In the genomic region with DNA sequence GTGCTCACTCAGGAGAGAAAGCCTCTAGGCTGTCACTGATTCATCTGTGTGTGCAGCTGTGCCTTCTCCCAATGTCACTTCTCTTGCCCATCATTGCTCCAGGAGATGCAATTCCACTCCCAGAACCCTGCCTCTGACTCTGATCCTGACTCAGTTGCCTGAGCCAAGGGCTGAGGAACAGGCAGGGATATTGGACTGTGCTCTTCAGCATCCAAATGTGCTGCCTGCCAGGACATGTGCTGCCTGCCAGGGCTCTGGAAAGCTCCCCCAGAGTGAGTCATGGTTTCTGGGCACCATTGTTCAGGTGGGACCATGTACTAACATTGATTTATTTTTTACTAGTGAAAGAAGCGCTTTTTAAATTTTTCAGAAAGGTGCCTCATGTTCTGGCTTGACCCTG, we compare ENCODE assay signal across 27 cellular contexts.
"Had no signal": no experiment of that assay in that cellular context is flagged by ENCODE, and none has a peak within 500 bp of the region (broad histone marks: within the 10 kb centered on the region; RNA-seq: fewer than 3 reads in every experiment).

No MANE protein-coding gene starts in this region.

- DNase-seq: activated CD4-positive, alpha-beta memory T cell treated with anti-CD3 and anti-CD28 coated beads for 36 hours; activated CD4-positive, alpha-beta T cell treated with anti-CD3 and anti-CD28 coated beads for 1 hour; activated CD4-positive, alpha-beta T cell treated with anti-CD3 and anti-CD28 coated beads, Interleukin-2, amount 10 ng/mL, durations not matched to agents 7 days and 5 days; activated CD8-positive, alpha-beta memory T cell treated with anti-CD3 and anti-CD28 coated beads for 24 hours; activated effector memory CD4-positive, alpha-beta T cell treated with anti-CD3 and anti-CD28 coated beads, Interleukin-2, amount 50 U/mL, for 16 hours; activated naive CD4-positive, alpha-beta T cell treated with Interleukin-2 at 50 U/mL for 16 hours; activated naive CD8-positive, alpha-beta T cell treated with anti-CD3 and anti-CD28 coated beads, Interleukin-2, amount 50 U/mL, for 24 hours; activated T-cell treated with anti-CD3 and anti-CD28 coated beads, Interleukin-2, amount 50 U/mL, for 4 hours; amniotic stem cell; body of pancreas; KG1; MV-4-11; NCI-H1092 treated with DMSO at 0.1 percent for 48 hours; NCI-H1417 treated with DMSO at 0.1 percent for 48 hours; NCI-H1694 treated with DMSO at 0.1 percent for 48 hours; NCI-H2029 treated with DMSO at 0.1 percent for 48 hours; NCI-H345; NCI-H510A treated with DMSO at 0.1 percent for 48 hours; PC-3; SIG-M5; T-helper 17 cell; T-helper 9 cell had no signal

- H3K4me1 ChIP-seq: ascending aorta, body of pancreas had no signal

- H3K9me3 ChIP-seq: ascending aorta, body of pancreas had no signal

- H3K9me3 Mint-ChIP-seq: activated CD4-positive, alpha-beta memory T cell treated with anti-CD3 and anti-CD28 coated beads for 36 hours; activated CD4-positive, alpha-beta T cell treated with anti-CD3 and anti-CD28 coated beads, Interleukin-2, amount 10 ng/mL, durations not matched to agents 7 days and 5 days; activated naive CD8-positive, alpha-beta T cell treated with anti-CD3 and anti-CD28 coated beads, Interleukin-2, amount 50 U/mL, for 24 hours; activated T-cell treated with anti-CD3 and anti-CD28 coated beads, Interleukin-2, amount 50 U/mL, for 4 hours had no signal

- H3K27ac ChIP-seq: ascending aorta, body of pancreas, cardiac muscle cell had no signal

- H3K4me1 Mint-ChIP-seq: activated naive CD8-positive, alpha-beta T cell treated with anti-CD3 and anti-CD28 coated beads, Interleukin-2, amount 50 U/mL, for 24 hours; T-helper 17 cell had no signal

- H3K4me3 Mint-ChIP-seq: activated CD4-positive, alpha-beta memory T cell treated with anti-CD3 and anti-CD28 coated beads for 36 hours; activated CD4-positive, alpha-beta T cell treated with anti-CD3 and anti-CD28 coated beads, Interleukin-2, amount 10 ng/mL, durations not matched to agents 7 days and 5 days; activated naive CD8-positive, alpha-beta T cell treated with anti-CD3 and anti-CD28 coated beads, Interleukin-2, amount 50 U/mL, for 24 hours; activated T-cell treated with anti-CD3 and anti-CD28 coated beads, Interleukin-2, amount 50 U/mL, for 4 hours; IgD-negative memory B cell; T-helper 17 cell; WTC11 had no signal

- H3K36me3 ChIP-seq: ascending aorta, cardiac muscle cell had no signal

- H3K27me3 Mint-ChIP-seq: activated CD4-positive, alpha-beta memory T cell treated with anti-CD3 and anti-CD28 coated beads for 36 hours had no signal

- H3K27me3 ChIP-seq: ascending aorta, body of pancreas had no signal

- H3K36me3 Mint-ChIP-seq: activated CD4-positive, alpha-beta memory T cell treated with anti-CD3 and anti-CD28 coated beads for 36 hours; activated naive CD4-positive, alpha-beta T cell treated with anti-CD3 and anti-CD28 coated beads, Interleukin-2, amount 50 U/mL, for 72 hours; IgD-negative memory B cell; WTC11 had no signal

- H3K4me3 ChIP-seq: ascending aorta, body of pancreas, cardiac muscle cell had no signal

- ATAC-seq: activated naive CD4-positive, alpha-beta T cell treated with anti-CD3 and anti-CD28 coated beads, Interleukin-2, amount 50 U/mL, for 72 hours; activated naive CD8-positive, alpha-beta T cell treated with anti-CD3 and anti-CD28 coated beads, Interleukin-2, amount 50 U/mL, for 24 hours; activated T-cell treated with anti-CD3 and anti-CD28 coated beads, Interleukin-2, amount 50 U/mL, for 4 hours; body of pancreas; PC-3; T-helper 17 cell; WTC11 had no signal

- H3K27ac Mint-ChIP-seq: activated CD4-positive, alpha-beta memory T cell treated with anti-CD3 and anti-CD28 coated beads for 36 hours; activated CD4-positive, alpha-beta T cell treated with anti-CD3 and anti-CD28 coated beads, Interleukin-2, amount 10 ng/mL, durations not matched to agents 7 days and 5 days; activated naive CD4-positive, alpha-beta T cell treated with anti-CD3 and anti-CD28 coated beads, Interleukin-2, amount 50 U/mL, for 72 hours; activated naive CD8-positive, alpha-beta T cell treated with anti-CD3 and anti-CD28 coated beads, Interleukin-2, amount 50 U/mL, for 24 hours; IgD-negative memory B cell; T-helper 17 cell; WTC11 had no signal
